9 cellular contexts compared by ENCODE assay signal in genomic region chr6:5302220-5302946, GRCh38. TPM values are rescaled to one million over a fixed set of nuclear protein-coding genes. Genes with fewer than 3 reads are reported as not detected.
DNase-seq lines count a peak whose midpoint lies in the region; ATAC-seq and TF ChIP-seq lines count a peak whose summit lies in the region.
"Had no signal": no experiment of that assay in that cellular context is flagged by ENCODE, and none has a peak within 500 bp of the region (broad histone marks: within the 10 kb centered on the region; RNA-seq: fewer than 3 reads in every experiment).

No MANE protein-coding gene starts in this region.

- H3K27me3 Mint-ChIP-seq in CD8-positive, alpha-beta memory T cell: no peaks in the 10 kb centered on the region

- H3K9me3 ChIP-seq in CD8-positive, alpha-beta memory T cell (ENCODE audit: low read length): no peaks in the 10 kb centered on the region
- no peaks in the 10 kb centered on the region for H3K9me3 ChIP-seq in body of pancreas

- peak in 1 of 5 donors; percentile 9 for DNase-seq in CD8-positive, alpha-beta memory T cell
- DNase-seq in activated T-helper 9 cell treated with anti-CD3 and anti-CD28 coated beads, Interleukin-2, amount 50 U/mL, for 16 hours (ENCODE audit: low read depth): peak; percentile 18
- DNase-seq in stimulated activated CD8-positive, alpha-beta memory T cell treated with anti-CD3 and anti-CD28 coated beads, Interleukin-15, amount 100 ng/mL, for 48 hours (ENCODE audit: low read depth in 2 of 2): peak; percentile 36 to 66
- DNase-seq in NCI-H2227 treated with DMSO at 0.1 percent for 48 hours (lab: John Stamatoyannopoulos, UW): no peak
- no peak for DNase-seq in body of pancreas
- DNase-seq in NCI-H1417 treated with DMSO at 0.1 percent for 48 hours (lab: John Stamatoyannopoulos, UW): no peak

- peak overlapping the region in 7 of 8 donors; percentile 32 to 87 (median 77) for H3K27ac Mint-ChIP-seq in CD8-positive, alpha-beta memory T cell

- no peak overlapping the region for H3K4me3 ChIP-seq in CD8-positive, alpha-beta memory T cell (ENCODE audit: low read length)
- no peak overlapping the region for H3K4me3 ChIP-seq in body of pancreas
- H3K4me3 ChIP-seq: cardiac muscle cell had no signal

- peaks cover 26% of the 10 kb centered on the region for H3K4me1 ChIP-seq in CD8-positive, alpha-beta memory T cell (ENCODE audit: insufficient read depth, low read length)
- peaks cover 15% of the 10 kb centered on the region for H3K4me1 ChIP-seq in body of pancreas

- H3K36me3 ChIP-seq in CD8-positive, alpha-beta memory T cell (ENCODE audit: insufficient read depth, low read length): no peaks in the 10 kb centered on the region
- H3K36me3 ChIP-seq in body of pancreas (replicated peaks in 1 of 2; ENCODE audit: insufficient read depth in 1 of 2, low read depth in 2 of 2): no peaks in the 10 kb centered on the region
- H3K36me3 ChIP-seq: cardiac muscle cell had no signal

- WGBS in body of pancreas, 2 donors: 67 to 78% methylated on average over 10 of the region's 10 CpGs

- H3K27ac ChIP-seq in CD8-positive, alpha-beta memory T cell (ENCODE audit: low read depth, low read length): peak overlapping the region; percentile 20
- no peak overlapping the region for H3K27ac ChIP-seq in body of pancreas
- H3K27ac ChIP-seq: cardiac muscle cell had no signal

- peaks cover 0 to 4% (median 1%) of the 10 kb centered on the region in 3 donors for H3K36me3 Mint-ChIP-seq in CD8-positive, alpha-beta memory T cell

- POLR2A ChIA-PET in CD8-positive, alpha-beta memory T cell (lab: Charles Lee): interaction anchor here (1.0 kb wide), 1 partner anchor 159 kb away, joined by 4 read pairs; no protein-coding TSS in a partner anchor

- peak overlapping the region; percentile 44 to 85 (median 79) for H3K4me3 Mint-ChIP-seq in CD8-positive, alpha-beta memory T cell

- TF ChIP-seq POLR2A in GM19193 (IDR thresholded peaks at IDR 0.05; ENCODE audit: extremely low read depth, insufficient read depth, insufficient read length) (peak; percentile 22), body of pancreas (IDR thresholded peaks at IDR 0.05) (no peak)

- CTCF ChIA-PET in CD8-positive, alpha-beta memory T cell (lab: Charles Lee): interaction anchor here (0.9 to 5.6 kb wide), 13 partner anchors 7 to 162 kb away, joined by 3 to 70 read pairs (median 6); no protein-coding TSS in a partner anchor

- no peaks in the 10 kb centered on the region for H3K9me3 Mint-ChIP-seq in CD8-positive, alpha-beta memory T cell

- ATAC-seq in HG03108 (IDR thresholded peaks at IDR 0.05; ENCODE audit: unreplicated experiment) (peak; percentile 88), body of pancreas (no peak)

- TF ChIP-seq CTCF in body of pancreas (IDR thresholded peaks at IDR 0.05): no peak

- peaks cover 29 to 34% (median 34%) of the 10 kb centered on the region in 3 donors for H3K4me1 Mint-ChIP-seq in CD8-positive, alpha-beta memory T cell

- intact Hi-C loops in body of pancreas (cut with DNase I): loop anchor here (5.0 kb wide), 1 partner anchor 160 kb away; no protein-coding TSS in a partner anchor

- no peaks in the 10 kb centered on the region for H3K27me3 ChIP-seq in CD8-positive, alpha-beta memory T cell (ENCODE audit: insufficient read depth, low read length, poor library complexity, severe bottlenecking)
- no peaks in the 10 kb centered on the region for H3K27me3 ChIP-seq in body of pancreas
- H3K27me3 ChIP-seq: cardiac muscle cell had no signal

RNA-seq across cellular contexts. Expression of gene FARS2, which starts 41.1 kb away (rescaled TPM):
- 10 to 100 TPM; 24.5 to 24.9 TPM for total RNA-seq in CD8-positive, alpha-beta memory T cell
- 26.0 TPM for polyA plus RNA-seq in CD8-positive, alpha-beta memory T cell
- total RNA-seq in body of pancreas: 1 to 10 TPM; 6.5 to 9.6 TPM

RNA-seq across cellular contexts. Expression of gene LYRM4, which starts 41.6 kb away (rescaled TPM):
- total RNA-seq in CD8-positive, alpha-beta memory T cell: 10 to 100 TPM; 55.1 to 58.2 TPM
- 26.5 TPM for polyA plus RNA-seq in CD8-positive, alpha-beta memory T cell
- total RNA-seq in body of pancreas: 10 to 100 TPM; 15.3 to 18.5 TPM

Comparison
In these comparisons a context has a peak if more than half of its experiments do, and no peak if none do; other contexts are left out.
1. DNase-seq: peak in activated T-helper 9 cell treated with anti-CD3 and anti-CD28 coated beads, Interleukin-2, amount 50 U/mL, for 16 hours (single experiment) and stimulated activated CD8-positive, alpha-beta memory T cell treated with anti-CD3 and anti-CD28 coated beads, Interleukin-15, amount 100 ng/mL, for 48 hours (2 of 2); none in NCI-H2227 treated with DMSO at 0.1 percent for 48 hours (single experiment), body of pancreas (0 of 4) and NCI-H1417 treated with DMSO at 0.1 percent for 48 hours (single experiment).